12 cellular contexts compared by ENCODE assay signal in the genomic region with DNA sequence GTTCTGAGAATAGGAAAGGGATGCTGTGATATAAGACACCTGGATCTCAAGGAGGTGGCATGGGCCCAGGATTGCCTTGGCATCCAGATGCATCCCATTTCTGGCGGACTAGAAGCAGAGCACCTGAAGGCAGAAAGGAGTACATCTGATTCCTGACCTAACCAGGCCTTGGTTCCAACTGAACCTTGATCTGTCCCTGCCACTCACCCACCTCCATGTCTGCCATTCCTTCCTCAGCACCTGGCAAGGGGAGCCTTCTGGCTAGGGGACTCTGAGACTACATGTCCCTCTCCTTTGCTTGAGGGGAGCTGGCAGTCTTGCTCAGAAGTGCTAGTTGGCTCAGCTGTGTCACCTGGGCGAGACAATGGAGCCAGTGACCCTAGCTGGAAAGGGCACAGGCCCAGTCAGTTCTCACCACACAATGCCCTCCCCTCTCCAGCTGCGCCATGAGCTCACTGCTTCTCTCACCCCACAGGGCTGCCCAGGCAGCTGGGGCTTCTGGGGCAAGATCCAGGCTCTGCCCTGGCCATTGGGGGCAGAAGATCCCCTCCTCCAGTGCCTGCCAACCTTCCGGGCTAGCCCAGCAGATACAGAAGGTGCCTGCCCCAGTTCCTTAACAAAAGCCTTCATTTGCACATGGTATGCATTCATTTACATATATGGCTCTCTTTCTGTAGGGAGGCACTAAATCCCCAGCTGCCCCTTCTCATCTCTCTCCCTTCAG. TPM values are rescaled to one million over a fixed set of nuclear protein-coding genes. Genes with fewer than 3 reads are reported as not detected.
DNase-seq lines count a peak whose midpoint lies in the region; ATAC-seq and TF ChIP-seq lines count a peak whose summit lies in the region.
"Had no signal": no experiment of that assay in that cellular context is flagged by ENCODE, and none has a peak within 500 bp of the region (broad histone marks: within the 10 kb centered on the region; RNA-seq: fewer than 3 reads in every experiment).

No MANE protein-coding gene starts in this region.

- peak overlapping the region; percentile 93 to 99 for H3K27ac ChIP-seq in ascending aorta
- no peak overlapping the region for H3K27ac ChIP-seq in lower lobe of right lung

- no peak for ATAC-seq in stimulated activated naive CD8-positive, alpha-beta T cell treated with anti-CD3 and anti-CD28 coated beads, Interleukin-15, amount 100 ng/mL, for 72 hours
- ATAC-seq in GM21737 (IDR thresholded peaks at IDR 0.05; ENCODE audit: unreplicated experiment) (no peak), lower lobe of right lung (no peak), HG03571 (IDR thresholded peaks at IDR 0.05; ENCODE audit: unreplicated experiment) (no peak)
- ATAC-seq: GM12878 had no signal

- H3K36me3 ChIP-seq in ascending aorta (peaks cover 41% of the 10 kb centered on the region in 2 donors), lower lobe of right lung (peaks cover 45% of the 10 kb centered on the region)

- H3K9me3 ChIP-seq in ascending aorta (no peaks in the 10 kb centered on the region), lower lobe of right lung (no peaks in the 10 kb centered on the region)

- peaks cover 39% of the 10 kb centered on the region for H3K4me1 Mint-ChIP-seq in stimulated activated naive CD8-positive, alpha-beta T cell treated with anti-CD3 and anti-CD28 coated beads, Interleukin-15, Interleukin-2, amounts not matched to agents 100 ng/mL and 50 ng/mL, for 24 hours (ENCODE audit: low read depth)
- H3K4me1 Mint-ChIP-seq in stimulated activated naive CD8-positive, alpha-beta T cell treated with anti-CD3 and anti-CD28 coated beads, Interleukin-15, amount 100 ng/mL, for 72 hours = peaks cover 72% of the 10 kb centered on the region

- intact Hi-C loops in ascending aorta (cut with DNase I) (loop anchor here (5.0 kb wide), 2 partner anchors 173 to 247 kb away; partner anchors contain the start of genes COPA and NCSTN), lower lobe of right lung (cut with DNase I) (no loop called here)

- no peak for TF ChIP-seq CTCF in ascending aorta (IDR thresholded peaks at IDR 0.05)
- no peak for TF ChIP-seq CTCF in lower lobe of right lung (IDR thresholded peaks at IDR 0.05)

- H3K27me3 ChIP-seq in ascending aorta (no peaks in the 10 kb centered on the region), lower lobe of right lung (ENCODE audit: low read depth) (no peaks in the 10 kb centered on the region)

- H3K36me3 Mint-ChIP-seq in stimulated activated naive CD8-positive, alpha-beta T cell treated with anti-CD3 and anti-CD28 coated beads, Interleukin-15, Interleukin-2, amounts not matched to agents 100 ng/mL and 50 ng/mL, for 24 hours (ENCODE audit: low read depth) = peaks cover 4% of the 10 kb centered on the region

- H3K4me1 ChIP-seq in ascending aorta (peaks cover 16 to 17% of the 10 kb centered on the region in 2 donors), lower lobe of right lung (peaks cover 32% of the 10 kb centered on the region)

- H3K4me3 ChIP-seq in ascending aorta (no peak overlapping the region), lower lobe of right lung (no peak overlapping the region)
- H3K4me3 ChIP-seq: GM12878 had no signal

- no peak overlapping the region for H3K27ac Mint-ChIP-seq in stimulated activated naive CD8-positive, alpha-beta T cell treated with anti-CD3 and anti-CD28 coated beads, Interleukin-15, Interleukin-2, amounts not matched to agents 100 ng/mL and 50 ng/mL, for 24 hours
- H3K27ac Mint-ChIP-seq in stimulated activated naive CD8-positive, alpha-beta T cell treated with anti-CD3 and anti-CD28 coated beads, Interleukin-15, amount 100 ng/mL, for 72 hours = no peak overlapping the region

- no peaks in the 10 kb centered on the region for H3K9me3 Mint-ChIP-seq in stimulated activated naive CD8-positive, alpha-beta T cell treated with anti-CD3 and anti-CD28 coated beads, Interleukin-15, Interleukin-2, amounts not matched to agents 100 ng/mL and 50 ng/mL, for 24 hours
- no peaks in the 10 kb centered on the region for H3K9me3 Mint-ChIP-seq in stimulated activated naive CD8-positive, alpha-beta T cell treated with anti-CD3 and anti-CD28 coated beads, Interleukin-15, amount 100 ng/mL, for 72 hours

- no peaks in the 10 kb centered on the region for H3K27me3 Mint-ChIP-seq in stimulated activated naive CD8-positive, alpha-beta T cell treated with anti-CD3 and anti-CD28 coated beads, Interleukin-15, Interleukin-2, amounts not matched to agents 100 ng/mL and 50 ng/mL, for 24 hours
- H3K27me3 Mint-ChIP-seq in stimulated activated naive CD8-positive, alpha-beta T cell treated with anti-CD3 and anti-CD28 coated beads, Interleukin-15, amount 100 ng/mL, for 72 hours = no peaks in the 10 kb centered on the region

- DNase-seq in stimulated activated naive CD8-positive, alpha-beta T cell treated with anti-CD3 and anti-CD28 coated beads, Interleukin-15, amount 100 ng/mL, for 72 hours = no peak
- DNase-seq in ascending aorta (ENCODE audit: low spot score in 2 of 2) (no peak), midbrain (lab: John Stamatoyannopoulos, UW) (peak; percentile 85), GM19240 (ENCODE audit: insufficient read length, low spot score) (no peak), lower lobe of right lung (no peak)
- DNase-seq: COR-L47, KBM-7 had no signal

- H3K4me3 Mint-ChIP-seq in stimulated activated naive CD8-positive, alpha-beta T cell treated with anti-CD3 and anti-CD28 coated beads, Interleukin-15, Interleukin-2, amounts not matched to agents 100 ng/mL and 50 ng/mL, for 24 hours = peak overlapping the region; percentile 54
- H3K4me3 Mint-ChIP-seq in stimulated activated naive CD8-positive, alpha-beta T cell treated with anti-CD3 and anti-CD28 coated beads, Interleukin-15, amount 100 ng/mL, for 72 hours = peak overlapping the region in 1 of 2 donors; percentile 21

RNA-seq across cellular contexts. Expression of gene IGSF8, which starts 2.9 kb away (rescaled TPM):
- total RNA-seq in ascending aorta (37.9 TPM), lower lobe of right lung (35.9 TPM)

RNA-seq across cellular contexts. Expression of gene KCNJ9, which starts 14.2 kb away (rescaled TPM):
- total RNA-seq in ascending aorta (1.2 TPM), lower lobe of right lung (not detected)
- total RNA-seq: GM12878, NCI-H460 had no signal

RNA-seq across cellular contexts. Expression of gene ATP1A2, which starts 20.0 kb away (rescaled TPM):
- total RNA-seq in ascending aorta = 316 TPM
- total RNA-seq in lower lobe of right lung = 4.5 TPM
- total RNA-seq: GM12878 had no signal

RNA-seq across cellular contexts. Expression of gene KCNJ10, which starts 25.6 kb away (rescaled TPM):
- total RNA-seq in ascending aorta = not detected
- total RNA-seq in lower lobe of right lung = 0.15 TPM
- total RNA-seq: NCI-H460 had no signal

RNA-seq across cellular contexts. Expression of gene ATP1A4, which starts 55.9 kb away (rescaled TPM):
- total RNA-seq in ascending aorta (not detected), lower lobe of right lung (1.1 TPM)
- total RNA-seq: NCI-H460 had no signal

Comparison
In these comparisons a context has a peak if more than half of its experiments do, and no peak if none do; other contexts are left out.
1. RNA of gene ATP1A2, which starts 20.0 kb away (total RNA-seq): 316 TPM in ascending aorta (single experiment); 4.5 TPM in lower lobe of right lung (single experiment); every median in the first group is over 10 times any median in the second.